Comparison of ENCODE assay signal across 2 cellular contexts in genomic region chr17:38564869-38565268, GRCh38.
TF ChIP-seq lines count a peak whose summit lies in the region.

No MANE protein-coding gene starts in this region.

TF ChIP-seq in H1, 55 proteins besides CTCF, POLR2A, EP300 and RAD21 (continued from another document):
- TF ChIP-seq CTBP2 (IDR thresholded peaks at IDR 0.05; ENCODE audit: borderline replicate concordance, insufficient read depth, insufficient read length, low read length) (no peak), SP1 (IDR thresholded peaks at IDR 0.05; ENCODE audit: low read depth, low read length) (no peak), E2F6 (IDR thresholded peaks at IDR 0.05) (no peak), CHD2 (IDR thresholded peaks at IDR 0.05; ENCODE audit: low read length) (no peak), ASH2L (IDR thresholded peaks at IDR 0.05; ENCODE audit: low read length) (no peak), YY1 (IDR thresholded peaks at IDR 0.05; ENCODE audit: low read depth, low read length) (no peak), SRF (IDR thresholded peaks at IDR 0.05; ENCODE audit: low read depth, low read length) (no peak), CEBPB (IDR thresholded peaks at IDR 0.05; ENCODE audit: low read depth, low read length) (no peak), EZH2 (IDR thresholded peaks at IDR 0.05; ENCODE audit: low read depth, low read length, severe bottlenecking) (no peak), RNF2 (IDR thresholded peaks at IDR 0.05; ENCODE audit: borderline replicate concordance, low read depth, low read length, missing control alignments, poor library complexity, severe bottlenecking) (no peak), ZNF274 (IDR thresholded peaks at IDR 0.05; ENCODE audit: borderline replicate concordance, extremely low read depth, low read length) (no peak), CBX5 (IDR thresholded peaks at IDR 0.05; ENCODE audit: low read depth, low read length) (no peak)
TF ChIP-seq in H1: peak in this region for 0.

TF ChIP-seq in neural cell, 6 proteins besides CTCF, POLR2A, EP300 and RAD21:
- TF ChIP-seq MXI1 (conservative IDR thresholded peaks at IDR 0.05; ENCODE audit: poor library complexity, severe bottlenecking) (peak; percentile 77), POLR2AphosphoS5 (IDR thresholded peaks at IDR 0.05) (peak; percentile 52), REST (IDR thresholded peaks at IDR 0.05; ENCODE audit: borderline replicate concordance) (no peak)
